Comparison of ENCODE assay signal across 19 cellular contexts in genomic region chr1:229949500-229949899, GRCh38.
"Had no signal": no experiment of that assay in that cellular context is flagged by ENCODE, and none has a peak within 500 bp of the region (broad histone marks: within the 10 kb centered on the region; RNA-seq: fewer than 3 reads in every experiment).

No MANE protein-coding gene starts in this region.

- DNase-seq: naive thymus-derived CD8-positive, alpha-beta T cell; nephron progenitor cell; nucleus accumbens; pancreas; psoas muscle; right cardiac atrium; right lobe of liver; sigmoid colon; small intestine; stimulated activated CD4-positive, alpha-beta T cell treated with anti-CD3 and anti-CD28 coated beads, Interleukin-15, amount 100 ng/mL, for 24 hours; stimulated activated CD4-positive, alpha-beta T cell treated with anti-CD3 and anti-CD28 coated beads, Interleukin-2, amount 100 ng/mL, for 24 hours; stimulated activated CD4-positive, alpha-beta T cell treated with anti-CD3 and anti-CD28 coated beads, Interleukin-2, amount 100 ng/mL, for 48 hours; stimulated activated CD4-positive, alpha-beta T cell treated with anti-CD3 and anti-CD28 coated beads, Interleukin-4, amount 100 ng/mL, for 24 hours; stimulated activated naive B cell treated with anti-CD40 and anti-IgM and Interleukin-4, amounts not matched to agents 10 μg/mL and 1 μg/mL and 100 μg/mL, for 72 hours; stimulated activated naive CD4-positive, alpha-beta T cell treated with Interleukin-2 at 50 U/mL for 16 hours; stomach; thyroid gland; trophoblast cell; upper lobe of left lung had no signal
